30 cellular contexts compared by ENCODE assay signal in the genomic region with DNA sequence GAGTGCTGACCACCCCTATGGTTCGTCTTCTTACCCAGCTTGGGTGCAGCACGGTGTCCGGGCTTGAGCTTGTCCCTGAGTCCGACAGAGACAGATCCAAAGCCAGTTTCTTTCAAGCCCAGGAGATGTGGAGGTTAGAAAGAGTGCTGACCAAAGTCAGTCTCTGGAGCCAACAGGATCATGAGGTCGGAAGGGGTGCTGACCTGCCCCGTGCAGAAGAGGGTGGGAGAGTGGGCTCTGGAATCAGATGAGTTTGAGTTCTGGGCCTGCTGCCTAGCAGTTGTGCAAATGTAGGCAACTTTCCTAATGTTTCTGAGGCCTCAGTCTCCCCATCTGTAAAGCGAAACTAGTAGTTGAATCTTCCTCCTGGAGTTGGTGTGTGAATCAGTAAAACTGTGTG.
"Had no signal": no experiment of that assay in that cellular context is flagged by ENCODE, and none has a peak within 500 bp of the region (broad histone marks: within the 10 kb centered on the region; RNA-seq: fewer than 3 reads in every experiment).

No MANE protein-coding gene starts in this region.

- H3K36me3 ChIP-seq: cardiac muscle cell, MG63, Peyer's patch, SJSA1 had no signal

- H3K27me3 ChIP-seq: ascending aorta, MG63, Peyer's patch, SJSA1 had no signal

- H3K4me3 Mint-ChIP-seq: activated CD4-positive, alpha-beta T cell treated with anti-CD3 and anti-CD28 coated beads, Interleukin-2, amount 10 ng/mL, durations not matched to agents 24 days and 14 days; activated CD8-positive, alpha-beta T cell treated with anti-CD3 and anti-CD28 coated beads for 36 hours; activated naive CD4-positive, alpha-beta T cell treated with anti-CD3 and anti-CD28 coated beads, Interleukin-2, amount 50 U/mL, for 24 hours; activated naive CD8-positive, alpha-beta T cell treated with anti-CD3 and anti-CD28 coated beads, Interleukin-2, amount 10 ng/mL, durations not matched to agents 7 days and 5 days; T-helper 1 cell treated with Interleukin-12 subunit alpha and Interleukin-12 subunit beta and Interleukin-4 antibody, amounts not matched to agents 30 μg/mL and 1 μg/mL, for 36 hours; T-helper 2 cell treated with Interferon-gamma antibody and Interleukin-4, amounts not matched to agents 5 μg/mL and 100 μg/mL, for 36 hours had no signal

- H3K9me3 ChIP-seq: ascending aorta, MG63, Peyer's patch, SJSA1, SK-N-SH had no signal

- FAIRE-seq: TTC549 had no signal

- H3K4me1 ChIP-seq: Peyer's patch, SJSA1 had no signal

- DNase-seq: activated CD4-positive, alpha-beta T cell treated with anti-CD3 and anti-CD28 coated beads, Interleukin-2, amount 10 ng/mL, durations not matched to agents 24 days and 14 days; activated CD4-positive, alpha-beta T cell treated with anti-CD3 and anti-CD28 coated beads, Interleukin-2, amount 50 U/mL, for 4 hours; activated CD8-positive, alpha-beta T cell treated with anti-CD3 and anti-CD28 coated beads for 36 hours; activated gamma-delta T cell; activated naive CD4-positive, alpha-beta T cell treated with Interleukin-2 at 50 U/mL for 16 hours; activated naive CD8-positive, alpha-beta T cell treated with anti-CD3 and anti-CD28 coated beads, Interleukin-2, amount 10 ng/mL, durations not matched to agents 7 days and 5 days; activated T-cell treated with anti-CD3 and anti-CD28 coated beads, Interleukin-2, amount 50 U/mL, for 1 hour; amygdala; Kasumi-1; KG1; MG63; NCI-H1092; NCI-H1436 treated with DMSO at 0.1 percent for 48 hours; NCI-H1694 treated with DMSO at 0.1 percent for 48 hours; NCI-H2029; NCI-H345; NCI-H524 treated with DMSO at 0.1 percent for 48 hours; PC-3; Peyer's patch; RPMI8226; SHP77 treated with DMSO at 0.1 percent for 48 hours; SK-N-SH had no signal

- H3K27me3 Mint-ChIP-seq: activated CD4-positive, alpha-beta T cell treated with anti-CD3 and anti-CD28 coated beads, Interleukin-2, amount 10 ng/mL, durations not matched to agents 24 days and 14 days; activated CD8-positive, alpha-beta T cell treated with anti-CD3 and anti-CD28 coated beads for 36 hours; activated naive CD4-positive, alpha-beta T cell treated with anti-CD3 and anti-CD28 coated beads, Interleukin-2, amount 50 U/mL, for 24 hours; activated naive CD8-positive, alpha-beta T cell treated with anti-CD3 and anti-CD28 coated beads, Interleukin-2, amount 10 ng/mL, durations not matched to agents 7 days and 5 days had no signal

- H3K4me3 ChIP-seq: ascending aorta, cardiac muscle cell, MG63, Peyer's patch, SJSA1 had no signal

- H3K36me3 Mint-ChIP-seq: activated naive CD8-positive, alpha-beta T cell treated with anti-CD3 and anti-CD28 coated beads, Interleukin-2, amount 10 ng/mL, durations not matched to agents 7 days and 5 days had no signal

- H3K27ac ChIP-seq: cardiac muscle cell, Peyer's patch, SJSA1 had no signal

- H3K9ac ChIP-seq: SK-N-SH had no signal

- H3K9me3 Mint-ChIP-seq: activated CD4-positive, alpha-beta T cell treated with anti-CD3 and anti-CD28 coated beads, Interleukin-2, amount 10 ng/mL, durations not matched to agents 24 days and 14 days; activated CD8-positive, alpha-beta T cell treated with anti-CD3 and anti-CD28 coated beads for 36 hours; activated naive CD4-positive, alpha-beta T cell treated with anti-CD3 and anti-CD28 coated beads, Interleukin-2, amount 50 U/mL, for 24 hours; activated naive CD8-positive, alpha-beta T cell treated with anti-CD3 and anti-CD28 coated beads, Interleukin-2, amount 10 ng/mL, durations not matched to agents 7 days and 5 days; activated T-helper 2 cell treated with anti-CD3 and anti-CD28 coated beads, Interferon-gamma antibody, Interleukin-2, Interleukin-4, amounts not matched to agents 10 μg/mL and 5 μg/mL and 100 μg/mL, durations not matched to agents 14 hours and 24 hours and 36 hours; T-helper 1 cell treated with Interleukin-12 subunit alpha and Interleukin-12 subunit beta and Interleukin-4 antibody, amounts not matched to agents 30 μg/mL and 1 μg/mL, for 36 hours; T-helper 2 cell treated with Interferon-gamma antibody and Interleukin-4, amounts not matched to agents 5 μg/mL and 100 μg/mL, for 36 hours had no signal

- H3K27ac Mint-ChIP-seq: activated CD4-positive, alpha-beta T cell treated with anti-CD3 and anti-CD28 coated beads, Interleukin-2, amount 10 ng/mL, durations not matched to agents 24 days and 14 days; activated CD8-positive, alpha-beta T cell treated with anti-CD3 and anti-CD28 coated beads for 36 hours; activated naive CD4-positive, alpha-beta T cell treated with anti-CD3 and anti-CD28 coated beads, Interleukin-2, amount 50 U/mL, for 24 hours; activated naive CD8-positive, alpha-beta T cell treated with anti-CD3 and anti-CD28 coated beads, Interleukin-2, amount 10 ng/mL, durations not matched to agents 7 days and 5 days; activated T-helper 2 cell treated with anti-CD3 and anti-CD28 coated beads, Interferon-gamma antibody, Interleukin-2, Interleukin-4, amounts not matched to agents 10 μg/mL and 5 μg/mL and 100 μg/mL, durations not matched to agents 14 hours and 24 hours and 36 hours; T-helper 1 cell treated with Interleukin-12 subunit alpha and Interleukin-12 subunit beta and Interleukin-4 antibody, amounts not matched to agents 30 μg/mL and 1 μg/mL, for 36 hours; T-helper 2 cell treated with Interferon-gamma antibody and Interleukin-4, amounts not matched to agents 5 μg/mL and 100 μg/mL, for 36 hours had no signal
